Comparison of ENCODE assay signal across 8 cellular contexts in the genomic region with DNA sequence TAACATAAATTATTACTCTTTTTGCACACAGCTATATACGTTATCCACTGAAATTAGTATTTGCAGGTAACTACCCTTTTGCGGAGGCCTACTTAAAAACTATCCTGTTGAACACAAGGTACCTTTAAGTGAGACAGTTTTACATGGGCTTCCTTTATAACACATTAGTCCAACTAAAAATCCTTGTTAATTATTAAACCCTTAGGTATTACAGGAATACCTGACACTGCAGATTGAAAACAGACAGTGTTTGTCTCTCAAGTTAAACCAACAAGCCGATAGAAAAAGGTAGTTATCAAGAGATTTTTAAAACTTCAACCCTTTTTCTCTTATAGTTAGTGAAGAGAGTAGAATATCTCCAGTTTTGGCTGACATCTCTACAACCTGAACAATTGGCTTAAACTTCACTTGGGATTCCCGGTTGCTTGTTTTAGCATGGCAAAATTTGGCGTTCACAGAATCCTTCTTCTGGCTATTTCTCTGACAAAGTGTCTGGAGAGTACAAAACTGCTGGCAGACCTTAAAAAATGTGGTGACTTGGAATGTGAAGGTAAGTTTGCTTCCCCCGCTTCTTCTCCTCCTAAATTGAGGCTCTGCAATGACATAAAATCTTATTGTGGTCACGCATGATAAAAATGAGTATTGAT. TPM values are rescaled to one million over a fixed set of nuclear protein-coding genes. Genes with fewer than 3 reads are reported as not detected.
DNase-seq lines count a peak whose midpoint lies in the region; ATAC-seq and TF ChIP-seq lines count a peak whose summit lies in the region.

A gene with protein sequence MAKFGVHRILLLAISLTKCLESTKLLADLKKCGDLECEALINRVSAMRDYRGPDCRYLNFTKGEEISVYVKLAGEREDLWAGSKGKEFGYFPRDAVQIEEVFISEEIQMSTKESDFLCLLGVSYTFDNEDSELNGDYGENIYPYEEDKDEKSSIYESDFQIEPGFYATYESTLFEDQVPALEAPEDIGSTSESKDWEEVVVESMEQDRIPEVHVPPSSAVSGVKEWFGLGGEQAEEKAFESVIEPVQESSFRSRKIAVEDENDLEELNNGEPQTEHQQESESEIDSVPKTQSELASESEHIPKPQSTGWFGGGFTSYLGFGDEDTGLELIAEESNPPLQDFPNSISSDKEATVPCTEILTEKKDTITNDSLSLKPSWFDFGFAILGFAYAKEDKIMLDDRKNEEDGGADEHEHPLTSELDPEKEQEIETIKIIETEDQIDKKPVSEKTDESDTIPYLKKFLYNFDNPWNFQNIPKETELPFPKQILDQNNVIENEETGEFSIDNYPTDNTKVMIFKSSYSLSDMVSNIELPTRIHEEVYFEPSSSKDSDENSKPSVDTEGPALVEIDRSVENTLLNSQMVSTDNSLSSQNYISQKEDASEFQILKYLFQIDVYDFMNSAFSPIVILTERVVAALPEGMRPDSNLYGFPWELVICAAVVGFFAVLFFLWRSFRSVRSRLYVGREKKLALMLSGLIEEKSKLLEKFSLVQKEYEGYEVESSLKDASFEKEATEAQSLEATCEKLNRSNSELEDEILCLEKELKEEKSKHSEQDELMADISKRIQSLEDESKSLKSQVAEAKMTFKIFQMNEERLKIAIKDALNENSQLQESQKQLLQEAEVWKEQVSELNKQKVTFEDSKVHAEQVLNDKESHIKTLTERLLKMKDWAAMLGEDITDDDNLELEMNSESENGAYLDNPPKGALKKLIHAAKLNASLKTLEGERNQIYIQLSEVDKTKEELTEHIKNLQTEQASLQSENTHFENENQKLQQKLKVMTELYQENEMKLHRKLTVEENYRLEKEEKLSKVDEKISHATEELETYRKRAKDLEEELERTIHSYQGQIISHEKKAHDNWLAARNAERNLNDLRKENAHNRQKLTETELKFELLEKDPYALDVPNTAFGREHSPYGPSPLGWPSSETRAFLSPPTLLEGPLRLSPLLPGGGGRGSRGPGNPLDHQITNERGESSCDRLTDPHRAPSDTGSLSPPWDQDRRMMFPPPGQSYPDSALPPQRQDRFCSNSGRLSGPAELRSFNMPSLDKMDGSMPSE (N-terminal part only) (plus strand): TSS at position 236 of the 647 bp plus-strand sequence. CDS start 200 bp downstream, at position 436.

- no peak within 1 kb of the TSS for H3K27ac ChIP-seq in effector memory CD4-positive, alpha-beta T cell (ENCODE audit: insufficient read depth, low read length, poor library complexity, severe bottlenecking)

- peaks cover 49% of the 10 kb centered on the region for H3K4me1 Mint-ChIP-seq in activated naive CD4-positive, alpha-beta T cell treated with anti-CD3 and anti-CD28 coated beads, Interleukin-2, amount 10 ng/mL, durations not matched to agents 7 days and 5 days

- H3K27me3 Mint-ChIP-seq in activated naive CD4-positive, alpha-beta T cell treated with anti-CD3 and anti-CD28 coated beads, Interleukin-2, amount 10 ng/mL, durations not matched to agents 7 days and 5 days, result no peaks in the 10 kb centered on the region

- no peaks in the 10 kb centered on the region for H3K36me3 ChIP-seq in endocrine pancreas (ENCODE audit: control insufficient read depth, insufficient read depth, low read length)
- no peaks in the 10 kb centered on the region for H3K36me3 ChIP-seq in mucosa of descending colon (ENCODE audit: low read depth)
- no peaks in the 10 kb centered on the region for H3K36me3 ChIP-seq in effector memory CD4-positive, alpha-beta T cell (ENCODE audit: control insufficient read depth, insufficient read depth, low read length)

- no peak for DNase-seq in activated naive CD4-positive, alpha-beta T cell treated with anti-CD3 and anti-CD28 coated beads, Interleukin-2, amount 10 ng/mL, durations not matched to agents 7 days and 5 days
- no peak for DNase-seq in activated naive CD4-positive, alpha-beta T cell treated with Interleukin-2 at 50 U/mL for 16 hours
- DNase-seq in mucosa of descending colon (no peak), OCI-M2 (lab: John Stamatoyannopoulos, UW; ENCODE audit: unreplicated experiment) (no peak), GDM1 (lab: John Stamatoyannopoulos, UW) (no peak), CD1c-positive myeloid dendritic cell (ENCODE audit: extremely low spot score) (no peak)
- no peak for DNase-seq in effector memory CD4-positive, alpha-beta T cell

- no peaks in the 10 kb centered on the region for H3K36me3 Mint-ChIP-seq in activated naive CD4-positive, alpha-beta T cell treated with anti-CD3 and anti-CD28 coated beads, Interleukin-2, amount 10 ng/mL, durations not matched to agents 7 days and 5 days

- H3K9me3 ChIP-seq in endocrine pancreas (ENCODE audit: control insufficient read depth, low read length) (no peaks in the 10 kb centered on the region), mucosa of descending colon (no peaks in the 10 kb centered on the region)
- H3K9me3 ChIP-seq in effector memory CD4-positive, alpha-beta T cell (ENCODE audit: control insufficient read depth, low read length), result no peaks in the 10 kb centered on the region

- H3K4me3 ChIP-seq in endocrine pancreas (ENCODE audit: control insufficient read depth, insufficient read depth, low read length), result peak within 1 kb of the TSS; percentile 95
- no peak within 1 kb of the TSS for H3K4me3 ChIP-seq in mucosa of descending colon
- no peak within 1 kb of the TSS for H3K4me3 ChIP-seq in effector memory CD4-positive, alpha-beta T cell (ENCODE audit: insufficient read depth, low read depth, low read length, poor library complexity, severe bottlenecking)

- H3K9ac ChIP-seq in endocrine pancreas (ENCODE audit: control insufficient read depth, insufficient read depth, low read length), result peak within 1 kb of the TSS; percentile 96

- ATAC-seq in mucosa of descending colon, result peak; percentile 53

- H3K9me3 Mint-ChIP-seq in activated naive CD4-positive, alpha-beta T cell treated with anti-CD3 and anti-CD28 coated beads, Interleukin-2, amount 10 ng/mL, durations not matched to agents 7 days and 5 days, result no peaks in the 10 kb centered on the region

- H3K4me1 ChIP-seq in endocrine pancreas (ENCODE audit: control insufficient read depth, insufficient read depth, low read length) (peaks cover 9% of the 10 kb centered on the region), mucosa of descending colon (ENCODE audit: low read depth) (no peaks in the 10 kb centered on the region)
- H3K4me1 ChIP-seq in effector memory CD4-positive, alpha-beta T cell (ENCODE audit: control insufficient read depth, insufficient read depth, low read length, poor library complexity, severe bottlenecking), result peaks cover 1% of the 10 kb centered on the region

- intact Hi-C loops in mucosa of descending colon (cut with DNase I, micrococcal nuclease), result no loop called here

- CTCF ChIA-PET in activated naive CD4-positive, alpha-beta T cell treated with anti-CD3 and anti-CD28 coated beads, Interleukin-2, amount 10 ng/mL, durations not matched to agents 7 days and 5 days (lab: Charles Lee), result no interaction called here

- H3K4me3 Mint-ChIP-seq in activated naive CD4-positive, alpha-beta T cell treated with anti-CD3 and anti-CD28 coated beads, Interleukin-2, amount 10 ng/mL, durations not matched to agents 7 days and 5 days, result no peak within 1 kb of the TSS

- no peak for TF ChIP-seq CTCF in mucosa of descending colon (IDR thresholded peaks at IDR 0.05)

- H3K27me3 ChIP-seq in endocrine pancreas (ENCODE audit: control insufficient read depth, insufficient read depth, low read length), result no peaks in the 10 kb centered on the region
- no peaks in the 10 kb centered on the region for H3K27me3 ChIP-seq in effector memory CD4-positive, alpha-beta T cell (replicated peaks; ENCODE audit: control insufficient read depth, insufficient read depth, low read length, poor library complexity, severe bottlenecking)

- H3K27ac Mint-ChIP-seq in activated naive CD4-positive, alpha-beta T cell treated with anti-CD3 and anti-CD28 coated beads, Interleukin-2, amount 10 ng/mL, durations not matched to agents 7 days and 5 days, result peak within 1 kb of the TSS; percentile 29

RNA-seq across cellular contexts. Expression of the gene that starts here (rescaled TPM):
- 10 to 100 TPM; 46.1 to 81.9 (median 51.7) TPM for total RNA-seq in mucosa of descending colon
